9 cellular contexts compared by ENCODE assay signal in genomic region chr1:15417365-15417934, GRCh38. TPM values are rescaled to one million over a fixed set of nuclear protein-coding genes. Genes with fewer than 3 reads are reported as not detected.
DNase-seq lines count a peak whose midpoint lies in the region; ATAC-seq and TF ChIP-seq lines count a peak whose summit lies in the region.
"Had no signal": no experiment of that assay in that cellular context is flagged by ENCODE, and none has a peak within 500 bp of the region (broad histone marks: within the 10 kb centered on the region; RNA-seq: fewer than 3 reads in every experiment).

No MANE protein-coding gene starts in this region.

- peak in 6 of 7 experiments; percentile 49 to 77 (median 57) for DNase-seq in CD8-positive, alpha-beta T cell
- peak; percentile 64 for DNase-seq in UCSD-AML1 (lab: John Stamatoyannopoulos, UW; ENCODE audit: unreplicated experiment)
- peak; percentile 65 for DNase-seq in choroid plexus epithelial cell (ENCODE audit: low read depth)
- DNase-seq in osteocyte (ENCODE audit: extremely low spot score, unreplicated experiment), result no peak
- no peak for DNase-seq in SHP77 treated with DMSO at 0.1 percent for 48 hours (lab: John Stamatoyannopoulos, UW)
- DNase-seq in germinal center (ENCODE audit: low spot score), result no peak

- POLR2A ChIA-PET in CD8-positive, alpha-beta T cell (lab: Charles Lee), result interaction anchor here (1.5 to 1.8 kb wide), 2 partner anchors 10 to 13 kb away, joined by 4 read pairs; no protein-coding TSS in a partner anchor

- H3K4me3 Mint-ChIP-seq in CD8-positive, alpha-beta T cell, result peak overlapping the region; percentile 29
- H3K4me3 Mint-ChIP-seq in osteocyte (ENCODE audit: unreplicated experiment), result no peak overlapping the region

- no peak for TF ChIP-seq CTCF in CD8-positive, alpha-beta T cell (IDR thresholded peaks at IDR 0.05)
- TF ChIP-seq CTCF in choroid plexus epithelial cell (conservative IDR thresholded peaks at IDR 0.05; ENCODE audit: low read depth, low read length) (no peak), osteocyte (IDR thresholded peaks at IDR 0.05) (no peak)

- no peak overlapping the region for H3K27ac ChIP-seq in CD8-positive, alpha-beta T cell (ENCODE audit: low read depth, low read length)

- H3K4me3 ChIP-seq in CD8-positive, alpha-beta T cell (ENCODE audit: low read depth, low read length), result peak overlapping the region; percentile 2
- H3K4me3 ChIP-seq in choroid plexus epithelial cell (ENCODE audit: low read depth, low read length), result no peak overlapping the region

- no peaks in the 10 kb centered on the region for H3K27me3 ChIP-seq in CD8-positive, alpha-beta T cell (ENCODE audit: insufficient read depth, low read length)

- H3K4me1 Mint-ChIP-seq in CD8-positive, alpha-beta T cell (ENCODE audit: low read depth), result peaks cover 59% of the 10 kb centered on the region
- H3K4me1 Mint-ChIP-seq in osteocyte (ENCODE audit: unreplicated experiment), result peaks cover 39% of the 10 kb centered on the region

- peak overlapping the region; percentile 89 for H3K27ac Mint-ChIP-seq in CD8-positive, alpha-beta T cell
- H3K27ac Mint-ChIP-seq in osteocyte (ENCODE audit: unreplicated experiment), result peak overlapping the region; percentile 51

- peaks cover 5% of the 10 kb centered on the region for H3K36me3 ChIP-seq in CD8-positive, alpha-beta T cell (ENCODE audit: insufficient read depth, low read length)

- H3K4me1 ChIP-seq in CD8-positive, alpha-beta T cell (ENCODE audit: insufficient read depth, low read length), result peaks cover 45% of the 10 kb centered on the region

- peaks cover 26% of the 10 kb centered on the region for H3K36me3 Mint-ChIP-seq in CD8-positive, alpha-beta T cell
- no peaks in the 10 kb centered on the region for H3K36me3 Mint-ChIP-seq in osteocyte (ENCODE audit: unreplicated experiment)

- peak; percentile 77 for ATAC-seq in CD8-positive, alpha-beta T cell
- ATAC-seq in HG02981 (IDR thresholded peaks at IDR 0.05; ENCODE audit: unreplicated experiment) (peak; percentile 39), GM21360 (IDR thresholded peaks at IDR 0.05; ENCODE audit: unreplicated experiment) (no peak)

- no peaks in the 10 kb centered on the region for H3K27me3 Mint-ChIP-seq in CD8-positive, alpha-beta T cell (ENCODE audit: low read depth)
- H3K27me3 Mint-ChIP-seq in osteocyte (ENCODE audit: unreplicated experiment), result no peaks in the 10 kb centered on the region

- intact Hi-C loops in CD8-positive, alpha-beta T cell (cut with DNase I, micrococcal nuclease), result no loop called here

- CTCF ChIA-PET in CD8-positive, alpha-beta T cell (lab: Charles Lee), result interaction anchor here (1.0 to 5.7 kb wide), 3 partner anchors 11 to 93 kb away, joined by 4 to 28 read pairs (median 5); no protein-coding TSS in a partner anchor

- H3K9me3 ChIP-seq in CD8-positive, alpha-beta T cell (ENCODE audit: low read length), result no peaks in the 10 kb centered on the region

- H3K9me3 Mint-ChIP-seq in CD8-positive, alpha-beta T cell, result no peaks in the 10 kb centered on the region
- H3K9me3 Mint-ChIP-seq in osteocyte (ENCODE audit: unreplicated experiment), result no peaks in the 10 kb centered on the region

RNA-seq across cellular contexts. Expression of gene EFHD2, which starts 7.8 kb away (rescaled TPM):
- total RNA-seq in CD8-positive, alpha-beta T cell, result 10 to 100 TPM; 81.2 to 87.9 TPM
- 20.3 and 21.9 TPM in 2 replicates for total RNA-seq in osteocyte

RNA-seq across cellular contexts. Expression of gene CTRC, which starts 20.8 kb away (rescaled TPM):
- total RNA-seq in CD8-positive, alpha-beta T cell, result 1 to 10 TPM in 1 of 2 experiments, under 1 TPM in 1; 0.83 to 1.9 TPM
- not detected in 2 replicates for total RNA-seq in osteocyte
- total RNA-seq: dermis microvascular lymphatic vessel endothelial cell had no signal

RNA-seq across cellular contexts. Expression of gene CELA2A, which starts 39.1 kb away (rescaled TPM):
- not detected for total RNA-seq in CD8-positive, alpha-beta T cell
- not detected in 2 replicates for total RNA-seq in osteocyte
- total RNA-seq: dermis microvascular lymphatic vessel endothelial cell had no signal

RNA-seq across cellular contexts. Expression of gene CELA2B, which starts 58.5 kb away (rescaled TPM):
- total RNA-seq in CD8-positive, alpha-beta T cell, result not detected
- total RNA-seq in osteocyte, result not detected in 2 replicates
- total RNA-seq: dermis microvascular lymphatic vessel endothelial cell had no signal

Comparison
In these comparisons a context has a peak if more than half of its experiments do, and no peak if none do; other contexts are left out.
1. DNase-seq: peak in CD8-positive, alpha-beta T cell (6 of 7), UCSD-AML1 (single experiment) and choroid plexus epithelial cell (single experiment); none in osteocyte (single experiment), SHP77 treated with DMSO at 0.1 percent for 48 hours (single experiment) and germinal center (single experiment).